ENCODE assay signal across 14 cellular contexts in genomic region chr1:64983110-64983509, GRCh38. TPM values are rescaled to one million over a fixed set of nuclear protein-coding genes. Genes with fewer than 3 reads are reported as not detected.
DNase-seq lines count a peak whose midpoint lies in the region; ATAC-seq, FAIRE-seq and TF ChIP-seq lines count a peak whose summit lies in the region.
"Had no signal": no experiment of that assay in that cellular context is flagged by ENCODE, and none has a peak within 500 bp of the region (broad histone marks: within the 10 kb centered on the region; RNA-seq: fewer than 3 reads in every experiment).

No MANE protein-coding gene starts in this region.

- DNase-seq in AG08395 (ENCODE audit: low spot score) (peak; percentile 48), HEK293T (ENCODE audit: extremely low spot score) (peak; percentile 53), astrocyte of the hippocampus (ENCODE audit: low read depth, low spot score) (peak; percentile 59), hepatic stellate cell (ENCODE audit: low spot score) (peak; percentile 65), small intestine (no peak)
- DNase-seq in activated CD4-positive, alpha-beta T cell treated with anti-CD3 and anti-CD28 coated beads, Interleukin-2, amount 50 U/mL, for 1 hour, result no peak
- DNase-seq: activated CD8-positive, alpha-beta memory T cell treated with anti-CD3 and anti-CD28 coated beads for 24 hours; amygdala; C1 segment of cervical spinal cord; erythroblast; left cardiac atrium; MM.1S had no signal

- no peak overlapping the region for H3K4me3 ChIP-seq in small intestine (ENCODE audit: low read depth in 1 of 2, low read length in 2 of 2)

- H3K27ac ChIP-seq in small intestine (ENCODE audit: low read depth in 1 of 2, low read length in 1 of 2), result no peak overlapping the region

- ATAC-seq in HG03097 (IDR thresholded peaks at IDR 0.05; ENCODE audit: low FRiP score, unreplicated experiment) (no peak), HG02642 (IDR thresholded peaks at IDR 0.05; ENCODE audit: poor library complexity, unreplicated experiment) (no peak)

- POLR2A ChIA-PET in HEK293T (lab: Yijun Ruan, JAX), result no interaction called here

- no peaks in the 10 kb centered on the region for H3K36me3 ChIP-seq in small intestine (ENCODE audit: control insufficient read depth in 2 of 2, insufficient read depth in 2 of 2, low read length in 2 of 2)

- CTCF ChIA-PET in HEK293T (lab: Yijun Ruan, JAX), result no interaction called here

- WGBS in small intestine, 3 donors, result 62 to 68% (median 63%) methylated on average over 5 of the region's 5 CpGs

- H3K4me1 ChIP-seq in small intestine (ENCODE audit: control insufficient read depth in 2 of 2, insufficient read depth in 1 of 2, low read depth in 1 of 2, low read length in 1 of 2), result no peaks in the 10 kb centered on the region

- H3K9me3 ChIP-seq in small intestine (ENCODE audit: control insufficient read depth, low read depth), result no peaks in the 10 kb centered on the region

- no peaks in the 10 kb centered on the region for H3K27me3 ChIP-seq in small intestine (ENCODE audit: control insufficient read depth in 2 of 2, insufficient read depth in 2 of 2, low read length in 2 of 2)

- FAIRE-seq in small intestine (lab: Jason Lieb, UNC), result no peak

TF ChIP-seq in HEK293T, 16 proteins besides CTCF, POLR2A, EP300 and RAD21:
- no peak for TF ChIP-seq ARNT (IDR thresholded peaks at IDR 0.05)
- no peak for TF ChIP-seq NFRKB (IDR thresholded peaks at IDR 0.05)
- no peak for TF ChIP-seq L3MBTL2 (conservative IDR thresholded peaks at IDR 0.05)
- TF ChIP-seq BHLHE40 (IDR thresholded peaks at IDR 0.05; ENCODE audit: borderline replicate concordance), result no peak
- no peak for TF ChIP-seq ELF4 (IDR thresholded peaks at IDR 0.05)
- TF ChIP-seq LEF1 (IDR thresholded peaks at IDR 0.05; ENCODE audit: borderline replicate concordance), result no peak
- TF ChIP-seq FOXA1 (IDR thresholded peaks at IDR 0.05), result no peak
- TF ChIP-seq ZNF384 (IDR thresholded peaks at IDR 0.05), result no peak
- TF ChIP-seq TARDBP (IDR thresholded peaks at IDR 0.05), result no peak
- TF ChIP-seq FOXM1 (IDR thresholded peaks at IDR 0.05; ENCODE audit: borderline replicate concordance), result no peak
- TF ChIP-seq CTBP1 (IDR thresholded peaks at IDR 0.05; ENCODE audit: borderline replicate concordance), result no peak
- TF ChIP-seq SP1 (IDR thresholded peaks at IDR 0.05), result no peak
- TF ChIP-seq PKNOX1 (IDR thresholded peaks at IDR 0.05), result no peak
- no peak for TF ChIP-seq SUZ12 (IDR thresholded peaks at IDR 0.05)

RNA-seq across cellular contexts. Expression of gene JAK1, which starts 16.8 kb away (rescaled TPM):
- 10 to 100 TPM; 29.4 to 33.3 (median 31.9) TPM for polyA plus RNA-seq in small intestine

Comparison
In these comparisons a context has a peak if more than half of its experiments do, and no peak if none do; other contexts are left out.
1. DNase-seq: peak in AG08395 (single experiment), HEK293T (single experiment), astrocyte of the hippocampus (single experiment) and hepatic stellate cell (single experiment); none in activated CD4-positive, alpha-beta T cell treated with anti-CD3 and anti-CD28 coated beads, Interleukin-2, amount 50 U/mL, for 1 hour (single experiment) and small intestine (single experiment).